10 cellular contexts compared by ENCODE assay signal in genomic region chr5:175738126-175738525, GRCh38.
"Had no signal": no experiment of that assay in that cellular context is flagged by ENCODE, and none has a peak within 500 bp of the region (broad histone marks: within the 10 kb centered on the region; RNA-seq: fewer than 3 reads in every experiment).

No MANE protein-coding gene starts in this region.

- H3K4me3 Mint-ChIP-seq: HFFc6 had no signal

- DNase-seq: GM23248, GOT3, H7, HFFc6, IMR-90 had no signal

- H3K27ac ChIP-seq: GM23248, HL-60 had no signal

- ATAC-seq: HCT116, HepG2, K562 had no signal

- H3K27ac Mint-ChIP-seq: HFFc6 had no signal

- H3K4me3 ChIP-seq: GM23248, HAP-1, K562 had no signal
